ENCODE assay signal across 27 cellular contexts in the genomic region with DNA sequence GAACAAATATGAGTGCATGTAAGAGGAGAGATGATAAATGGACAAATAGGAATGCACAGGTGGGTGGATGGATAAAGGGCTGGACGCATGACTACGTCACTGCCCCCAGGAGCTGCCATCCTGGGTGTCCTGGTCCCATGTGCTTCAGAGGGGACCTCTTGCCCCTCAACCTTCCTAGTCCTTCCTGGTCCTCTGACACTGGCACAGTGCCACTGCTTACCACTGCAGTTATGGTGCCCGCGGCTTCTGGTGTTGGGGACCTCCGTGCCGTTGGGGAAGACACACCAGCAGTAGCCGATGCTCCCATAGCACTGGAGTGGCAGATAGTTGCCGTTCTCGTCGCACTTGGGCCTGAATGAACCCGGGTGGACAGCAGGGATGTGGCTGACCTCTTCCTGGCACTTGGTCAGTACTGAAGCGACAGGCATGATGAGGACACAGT. TPM values are rescaled to one million over a fixed set of nuclear protein-coding genes. Genes with fewer than 3 reads are reported as not detected.
DNase-seq lines count a peak whose midpoint lies in the region; ATAC-seq, FAIRE-seq and TF ChIP-seq lines count a peak whose summit lies in the region.
"Had no signal": no experiment of that assay in that cellular context is flagged by ENCODE, and none has a peak within 500 bp of the region (broad histone marks: within the 10 kb centered on the region; RNA-seq: fewer than 3 reads in every experiment).

No MANE protein-coding gene starts in this region.

- H3K27me3 Mint-ChIP-seq in activated CD8-positive, alpha-beta memory T cell treated with anti-CD3 and anti-CD28 coated beads, Interleukin-2, amount 10 ng/mL, durations not matched to agents 7 days and 5 days: no peaks in the 10 kb centered on the region
- H3K27me3 Mint-ChIP-seq in stimulated activated memory B cell treated with anti-CD40 and anti-IgM and Interleukin-4, amounts not matched to agents 10 μg/mL and 1 μg/mL and 100 μg/mL, for 72 hours: no peaks in the 10 kb centered on the region
- H3K27me3 Mint-ChIP-seq in Caco-2 (ENCODE audit: insufficient read depth, unreplicated experiment): no peaks in the 10 kb centered on the region
- H3K27me3 Mint-ChIP-seq: activated CD4-positive, alpha-beta T cell treated with anti-CD3 and anti-CD28 coated beads for 36 hours had no signal

- intact Hi-C loops in Caco-2 (cut with micrococcal nuclease; ENCODE audit: unreplicated experiment): no loop called here

- H3K36me3 Mint-ChIP-seq in activated CD8-positive, alpha-beta memory T cell treated with anti-CD3 and anti-CD28 coated beads, Interleukin-2, amount 10 ng/mL, durations not matched to agents 7 days and 5 days: peaks cover 58% of the 10 kb centered on the region
- peaks cover 64% of the 10 kb centered on the region for H3K36me3 Mint-ChIP-seq in stimulated activated memory B cell treated with anti-CD40 and anti-IgM and Interleukin-4, amounts not matched to agents 10 μg/mL and 1 μg/mL and 100 μg/mL, for 72 hours
- H3K36me3 Mint-ChIP-seq in Caco-2 (ENCODE audit: insufficient read depth, unreplicated experiment): peaks cover 51% of the 10 kb centered on the region

- H3K4me1 Mint-ChIP-seq in activated CD8-positive, alpha-beta memory T cell treated with anti-CD3 and anti-CD28 coated beads, Interleukin-2, amount 10 ng/mL, durations not matched to agents 7 days and 5 days: peaks cover 39% of the 10 kb centered on the region
- H3K4me1 Mint-ChIP-seq in stimulated activated memory B cell treated with anti-CD40 and anti-IgM and Interleukin-4, amounts not matched to agents 10 μg/mL and 1 μg/mL and 100 μg/mL, for 72 hours: peaks cover 78% of the 10 kb centered on the region
- H3K4me1 Mint-ChIP-seq in Caco-2 (ENCODE audit: low read depth, unreplicated experiment): no peaks in the 10 kb centered on the region
- H3K4me1 Mint-ChIP-seq: activated CD4-positive, alpha-beta T cell treated with anti-CD3 and anti-CD28 coated beads for 36 hours had no signal

- H3K36me3 ChIP-seq in bronchial epithelial cell (ENCODE audit: control insufficient read depth, insufficient read depth, low read length) (peaks cover 15% of the 10 kb centered on the region), Caco-2 (ENCODE audit: control insufficient read depth, insufficient read depth, low read length) (peaks cover 6% of the 10 kb centered on the region; the same call in 1 of the 2 replicates)

- no peak for ATAC-seq in activated CD8-positive, alpha-beta memory T cell treated with anti-CD3 and anti-CD28 coated beads, Interleukin-2, amount 10 ng/mL, durations not matched to agents 7 days and 5 days
- ATAC-seq in stimulated activated memory B cell treated with anti-CD40 and anti-IgM and Interleukin-4, amounts not matched to agents 10 μg/mL and 1 μg/mL and 100 μg/mL, for 72 hours: no peak
- ATAC-seq in HG03565 (IDR thresholded peaks at IDR 0.05; ENCODE audit: unreplicated experiment): no peak
- ATAC-seq: activated CD4-positive, alpha-beta T cell treated with anti-CD3 and anti-CD28 coated beads for 36 hours; HCT116; upper lobe of right lung had no signal

- TF ChIP-seq CTCF in bronchial epithelial cell (IDR thresholded peaks at IDR 0.05; ENCODE audit: insufficient read depth, low read length, severe bottlenecking) (no peak), Caco-2 (IDR thresholded peaks at IDR 0.05; ENCODE audit: insufficient read depth in 1 of 2, low read depth in 1 of 2, low read length in 1 of 2, severe bottlenecking in 1 of 2, unreplicated experiment in 1 of 2) (no peak)

- POLR2A ChIA-PET in Caco-2 (lab: Charles Lee): no interaction called here

- H3K4me1 ChIP-seq in Caco-2: no peaks in the 10 kb centered on the region
- H3K4me1 ChIP-seq: BE2C had no signal

- H3K4me3 ChIP-seq in bronchial epithelial cell (ENCODE audit: low read depth, low read length) (no peak overlapping the region), Caco-2 (ENCODE audit: low read depth, low read length) (no peak overlapping the region)
- H3K4me3 ChIP-seq: adrenal gland, lung, smooth muscle cell, upper lobe of right lung had no signal

- peak; percentile 40 for FAIRE-seq in bronchial epithelial cell (lab: Jason Lieb, UNC)
- FAIRE-seq: frontal cortex, G401.6, keratinocyte had no signal

- CTCF ChIA-PET in activated CD8-positive, alpha-beta memory T cell treated with anti-CD3 and anti-CD28 coated beads, Interleukin-2, amount 10 ng/mL, durations not matched to agents 7 days and 5 days (lab: Charles Lee): no interaction called here
- CTCF ChIA-PET in Caco-2 (lab: Charles Lee): no interaction called here

- no peak for DNase-seq in activated CD8-positive, alpha-beta memory T cell treated with anti-CD3 and anti-CD28 coated beads, Interleukin-2, amount 10 ng/mL, durations not matched to agents 7 days and 5 days
- no peak for DNase-seq in activated CD8-positive, alpha-beta memory T cell treated with anti-CD3 and anti-CD28 coated beads, Interleukin-2, amount 50 U/mL, for 4 hours
- DNase-seq in bronchial epithelial cell (ENCODE audit: low read depth) (no peak), Caco-2 (no peak), NCI-H446 treated with DMSO at 0.1 percent for 48 hours (lab: John Stamatoyannopoulos, UW) (no peak)
- DNase-seq: activated CD4-positive, alpha-beta T cell treated with anti-CD3 and anti-CD28 coated beads for 36 hours; activated effector memory CD4-positive, alpha-beta T cell treated with Interleukin-2 at 50 U/mL for 16 hours; adrenal gland; BE2C; caudate nucleus; hypothalamus; NCI-H1436; NCI-H526 treated with DMSO at 0.1 percent for 48 hours; occipital lobe; SHP77; stimulated activated CD4-positive, alpha-beta T cell treated with anti-CD3 and anti-CD28 coated beads, Interleukin-4, amount 100 ng/mL, for 4 hours; upper lobe of right lung had no signal

- no peaks in the 10 kb centered on the region for H3K27me3 ChIP-seq in bronchial epithelial cell (ENCODE audit: control insufficient read depth, insufficient read depth, low read length)
- H3K27me3 ChIP-seq in Caco-2 (replicated peaks; ENCODE audit: control insufficient read depth, insufficient read depth, low read length): no peaks in the 10 kb centered on the region
- H3K27me3 ChIP-seq: adrenal gland, BE2C, upper lobe of right lung had no signal

- H3K4me3 Mint-ChIP-seq in activated CD8-positive, alpha-beta memory T cell treated with anti-CD3 and anti-CD28 coated beads, Interleukin-2, amount 10 ng/mL, durations not matched to agents 7 days and 5 days: no peak overlapping the region
- H3K4me3 Mint-ChIP-seq in stimulated activated memory B cell treated with anti-CD40 and anti-IgM and Interleukin-4, amounts not matched to agents 10 μg/mL and 1 μg/mL and 100 μg/mL, for 72 hours: peak overlapping the region; percentile 30
- no peak overlapping the region for H3K4me3 Mint-ChIP-seq in Caco-2 (ENCODE audit: unreplicated experiment)
- H3K4me3 Mint-ChIP-seq: activated CD4-positive, alpha-beta T cell treated with anti-CD3 and anti-CD28 coated beads for 36 hours had no signal

- BruUV-seq in Caco-2 (replicated peaks; lab: Mats Ljungman, UMichigan): no TSS peak

- H3K9me3 Mint-ChIP-seq in activated CD8-positive, alpha-beta memory T cell treated with anti-CD3 and anti-CD28 coated beads, Interleukin-2, amount 10 ng/mL, durations not matched to agents 7 days and 5 days (ENCODE audit: low read depth): no peaks in the 10 kb centered on the region
- H3K9me3 Mint-ChIP-seq in stimulated activated memory B cell treated with anti-CD40 and anti-IgM and Interleukin-4, amounts not matched to agents 10 μg/mL and 1 μg/mL and 100 μg/mL, for 72 hours: no peaks in the 10 kb centered on the region
- no peaks in the 10 kb centered on the region for H3K9me3 Mint-ChIP-seq in Caco-2 (ENCODE audit: unreplicated experiment)

- no peaks in the 10 kb centered on the region for H3K9me3 ChIP-seq in Caco-2
- H3K9me3 ChIP-seq: adrenal gland, BE2C, upper lobe of right lung had no signal

- TF ChIP-seq POLR2A in GM19099 (IDR thresholded peaks at IDR 0.05; ENCODE audit: extremely low read depth, insufficient read length, low read depth): peak; percentile 60

- peak overlapping the region; percentile 19 for H3K27ac Mint-ChIP-seq in activated CD8-positive, alpha-beta memory T cell treated with anti-CD3 and anti-CD28 coated beads, Interleukin-2, amount 10 ng/mL, durations not matched to agents 7 days and 5 days
- H3K27ac Mint-ChIP-seq in stimulated activated memory B cell treated with anti-CD40 and anti-IgM and Interleukin-4, amounts not matched to agents 10 μg/mL and 1 μg/mL and 100 μg/mL, for 72 hours: peak overlapping the region; percentile 82
- no peak overlapping the region for H3K27ac Mint-ChIP-seq in Caco-2 (ENCODE audit: unreplicated experiment)
- H3K27ac Mint-ChIP-seq: activated CD4-positive, alpha-beta T cell treated with anti-CD3 and anti-CD28 coated beads for 36 hours had no signal

RNA-seq across cellular contexts. Expression of a gene that starts 9.8 kb away (rescaled TPM):
- 1,000 to 10,000 TPM; 1,513 to 1,561 TPM for total RNA-seq in activated CD8-positive, alpha-beta memory T cell treated with anti-CD3 and anti-CD28 coated beads, Interleukin-2, amount 10 ng/mL, durations not matched to agents 7 days and 5 days
- 1.1 and 3.8 TPM in 2 replicates for total RNA-seq in bronchial epithelial cell
- total RNA-seq in Caco-2 (2022): 49.6 and 59.3 TPM in 2 replicates
- total RNA-seq: A172 had no signal

RNA-seq across cellular contexts. Expression of a gene that starts 45.4 kb away (rescaled TPM):
- 10 to 100 TPM; 95.3 to 96.9 TPM for total RNA-seq in activated CD8-positive, alpha-beta memory T cell treated with anti-CD3 and anti-CD28 coated beads, Interleukin-2, amount 10 ng/mL, durations not matched to agents 7 days and 5 days
- total RNA-seq in bronchial epithelial cell (8.4 and 9.0 TPM in 2 replicates), Caco-2 (2022) (112 and 123 TPM in 2 replicates)

RNA-seq across cellular contexts. Expression of a gene that starts 46.6 kb away (rescaled TPM):
- total RNA-seq in activated CD8-positive, alpha-beta memory T cell treated with anti-CD3 and anti-CD28 coated beads, Interleukin-2, amount 10 ng/mL, durations not matched to agents 7 days and 5 days: 1,000 to 10,000 TPM; 1,980 to 2,218 TPM
- total RNA-seq in bronchial epithelial cell (5,672 and 8,789 TPM in 2 replicates), Caco-2 (2022) (2,300 and 2,382 TPM in 2 replicates)

Comparison
In these comparisons a context has a peak if more than half of its experiments do, and no peak if none do; other contexts are left out.
1. RNA of a gene that starts 9.8 kb away (total RNA-seq): 1,513 to 1,561 TPM in activated CD8-positive, alpha-beta memory T cell treated with anti-CD3 and anti-CD28 coated beads, Interleukin-2, amount 10 ng/mL, durations not matched to agents 7 days and 5 days and 49.6 to 59.3 TPM in Caco-2; 1.1 to 3.8 TPM in bronchial epithelial cell; every median in the first group is over 10 times any median in the second.